Comparison of ENCODE assay signal across 29 cellular contexts in genomic region chr3:108495717-108496116, GRCh38. TPM values are rescaled to one million over a fixed set of nuclear protein-coding genes. Genes with fewer than 3 reads are reported as not detected.
"Had no signal": no experiment of that assay in that cellular context is flagged by ENCODE, and none has a peak within 500 bp of the region (broad histone marks: within the 10 kb centered on the region; RNA-seq: fewer than 3 reads in every experiment).

No MANE protein-coding gene starts in this region.

- H3K9ac ChIP-seq: parathyroid adenoma had no signal

- H3K9me3 ChIP-seq: neutrophil, ovary, psoas muscle, right lobe of liver, sigmoid colon, suprapubic skin, testis, tibial artery, transverse colon, upper lobe of right lung, uterus had no signal

- H3K27ac ChIP-seq: neutrophil, ovary, parathyroid adenoma, psoas muscle, right lobe of liver, suprapubic skin, testis, transverse colon, upper lobe of right lung, uterus had no signal

- H3K27me3 ChIP-seq: neutrophil, ovary, right lobe of liver, sigmoid colon, suprapubic skin, testis, tibial artery, transverse colon, upper lobe of right lung, uterus had no signal

- H3K4me3 ChIP-seq: ovary, psoas muscle, right lobe of liver, sigmoid colon, suprapubic skin, testis, tibial artery, transverse colon, upper lobe of right lung, uterus had no signal

- H3K79me2 ChIP-seq: parathyroid adenoma had no signal

- ATAC-seq: naive thymus-derived CD8-positive, alpha-beta T cell; natural killer cell treated with Interleukin-12 subunit alpha and Interleukin-12 subunit beta and Interleukin-15 and Interleukin-18, amount 100 ng/mL, for 72 hours; psoas muscle; right lobe of liver; stimulated activated memory B cell treated with anti-CD40 and anti-IgM and Interleukin-4, amounts not matched to agents 10 μg/mL and 1 μg/mL and 100 μg/mL, for 72 hours; stimulated activated naive CD8-positive, alpha-beta T cell treated with anti-CD3 and anti-CD28 coated beads, Interleukin-15, amount 100 ng/mL, for 72 hours; stimulated activated naive CD8-positive, alpha-beta T cell treated with anti-CD3 and anti-CD28 coated beads, Interleukin-15, Interleukin-2, amounts not matched to agents 100 U/mL and 50 U/mL, for 24 hours; upper lobe of right lung had no signal

- H2AFZ ChIP-seq: parathyroid adenoma had no signal

- DNase-seq: naive thymus-derived CD8-positive, alpha-beta T cell; nephron progenitor cell; nucleus accumbens; ovary; posterior cingulate gyrus; psoas muscle; right cardiac atrium; right lobe of liver; sigmoid colon; small intestine; stimulated activated CD4-positive, alpha-beta T cell treated with anti-CD3 and anti-CD28 coated beads, Interleukin-1b, Interleukin-23, amount 100 ng/mL, for 48 hours; stimulated activated CD4-positive, alpha-beta T cell treated with anti-CD3 and anti-CD28 coated beads, Interleukin-4, amount 100 ng/mL, for 1 hour; stimulated activated CD4-positive, alpha-beta T cell treated with anti-CD3 and anti-CD28 coated beads, Interleukin-4, amount 100 ng/mL, for 4 hours; stimulated activated CD8-positive, alpha-beta memory T cell treated with anti-CD3 and anti-CD28 coated beads, Interleukin-4, amount 100 ng/mL, for 48 hours; stimulated activated naive CD4-positive, alpha-beta T cell; stimulated activated naive CD8-positive, alpha-beta T cell treated with anti-CD3 and anti-CD28 coated beads, Interleukin-15, amount 100 ng/mL, for 72 hours; stimulated activated naive CD8-positive, alpha-beta T cell treated with anti-CD3 and anti-CD28 coated beads, Interleukin-15, Interleukin-2, amounts not matched to agents 100 U/mL and 50 U/mL, for 24 hours; substantia nigra; testis; tibial artery; transverse colon; upper lobe of right lung; uterus had no signal

- H3K36me3 ChIP-seq: neutrophil, ovary, right lobe of liver, sigmoid colon, suprapubic skin, tibial artery, transverse colon, upper lobe of right lung, uterus had no signal

- H3K4me1 ChIP-seq: parathyroid adenoma, psoas muscle, right lobe of liver, suprapubic skin, testis, transverse colon, upper lobe of right lung, uterus had no signal

RNA-seq across cellular contexts. Expression of gene MYH15, which starts 14.7 kb away (rescaled TPM):
- total RNA-seq: omental fat pad, right lobe of liver had no signal
